ENCODE assay signal across 9 cellular contexts in genomic region chr17:1000597-1001490, GRCh38. TPM values are rescaled to one million over a fixed set of nuclear protein-coding genes. Genes with fewer than 3 reads are reported as not detected.
DNase-seq lines count a peak whose midpoint lies in the region; ATAC-seq and TF ChIP-seq lines count a peak whose summit lies in the region.
"Had no signal": no experiment of that assay in that cellular context is flagged by ENCODE, and none has a peak within 500 bp of the region (broad histone marks: within the 10 kb centered on the region; RNA-seq: fewer than 3 reads in every experiment).

No MANE protein-coding gene starts in this region.

- peak overlapping the region; percentile 87 for H3K27ac ChIP-seq in psoas muscle

- no peaks in the 10 kb centered on the region for H3K9me3 Mint-ChIP-seq in activated CD4-positive, alpha-beta memory T cell treated with anti-CD3 and anti-CD28 coated beads for 36 hours
- peaks cover 27% of the 10 kb centered on the region for H3K9me3 Mint-ChIP-seq in glutamatergic neuron (ENCODE audit: unreplicated experiment)

- no peak overlapping the region for H3K4me3 Mint-ChIP-seq in activated CD4-positive, alpha-beta memory T cell treated with anti-CD3 and anti-CD28 coated beads for 36 hours
- peak overlapping the region; percentile 25 for H3K4me3 Mint-ChIP-seq in glutamatergic neuron (ENCODE audit: unreplicated experiment)

- peaks cover 2 to 55% of the 10 kb centered on the region in 2 donors for H3K36me3 ChIP-seq in psoas muscle (ENCODE audit: insufficient read depth in 1 of 2, low read depth in 1 of 2)

- H3K4me1 Mint-ChIP-seq in activated CD4-positive, alpha-beta memory T cell treated with anti-CD3 and anti-CD28 coated beads for 36 hours (ENCODE audit: low read depth) = peaks cover 27% of the 10 kb centered on the region
- H3K4me1 Mint-ChIP-seq in glutamatergic neuron (ENCODE audit: low read depth, unreplicated experiment) = peaks cover 45% of the 10 kb centered on the region

- CTCF ChIA-PET in activated CD4-positive, alpha-beta memory T cell treated with anti-CD3 and anti-CD28 coated beads for 36 hours (lab: Charles Lee) = interaction anchor here (0.6 to 3.0 kb wide), 8 partner anchors 20 to 670 kb away, joined by 3 to 14 read pairs (median 4); no protein-coding TSS in a partner anchor

- no peaks in the 10 kb centered on the region for H3K27me3 Mint-ChIP-seq in activated CD4-positive, alpha-beta memory T cell treated with anti-CD3 and anti-CD28 coated beads for 36 hours
- peaks cover 9% of the 10 kb centered on the region for H3K27me3 Mint-ChIP-seq in glutamatergic neuron (ENCODE audit: unreplicated experiment)

- DNase-seq in GM04504 (ENCODE audit: low read depth) (peak; percentile 62), glutamatergic neuron (no peak), psoas muscle (peak in 1 of 2 donors; percentile 77), ecto neural progenitor cell (ENCODE audit: low spot score) (no peak), COR-L47 (lab: John Stamatoyannopoulos, UW) (no peak), medulla oblongata (ENCODE audit: extremely low spot score) (no peak), AG20443 (ENCODE audit: low spot score) (no peak)
- no peak for DNase-seq in activated CD4-positive, alpha-beta memory T cell treated with anti-CD3 and anti-CD28 coated beads for 36 hours
- DNase-seq: activated CD4-positive, alpha-beta T cell treated with anti-CD3 and anti-CD28 coated beads, Interleukin-2, amount 50 U/mL, for 4 hours had no signal

- H3K27me3 ChIP-seq in psoas muscle (ENCODE audit: insufficient read depth in 3 of 3, low read length in 2 of 3) = no peaks in the 10 kb centered on the region

- 20 to 26% (median 23%) methylated on average over 15 of the region's 15 CpGs for WGBS in psoas muscle, 3 donors

- H3K36me3 Mint-ChIP-seq in activated CD4-positive, alpha-beta memory T cell treated with anti-CD3 and anti-CD28 coated beads for 36 hours = peaks cover 25% of the 10 kb centered on the region
- H3K36me3 Mint-ChIP-seq in glutamatergic neuron (ENCODE audit: unreplicated experiment) = no peaks in the 10 kb centered on the region

- intact Hi-C loops in activated CD4-positive, alpha-beta memory T cell treated with anti-CD3 and anti-CD28 coated beads for 36 hours (cut with micrococcal nuclease) = no loop called here
- intact Hi-C loops in psoas muscle (cut with DNase I) = loop anchor here in 1 of 2 donors (10.0 kb wide), 1 partner anchor 54 kb away; no protein-coding TSS in a partner anchor

- peak; percentile 33 to 57 (median 50) for ATAC-seq in psoas muscle

- no peaks in the 10 kb centered on the region for H3K9me3 ChIP-seq in psoas muscle

- peaks cover 85% of the 10 kb centered on the region for H3K4me1 ChIP-seq in psoas muscle

- peak overlapping the region; percentile 38 for H3K27ac Mint-ChIP-seq in activated CD4-positive, alpha-beta memory T cell treated with anti-CD3 and anti-CD28 coated beads for 36 hours
- peak overlapping the region; percentile 94 for H3K27ac Mint-ChIP-seq in glutamatergic neuron (ENCODE audit: unreplicated experiment)

- H3K4me3 ChIP-seq in psoas muscle = peak overlapping the region; percentile 12

- TF ChIP-seq CTCF in glutamatergic neuron (IDR thresholded peaks at IDR 0.05; ENCODE audit: partially characterized antibody, unreplicated experiment) (no peak), psoas muscle (IDR thresholded peaks at IDR 0.05) (no peak)

- POLR2A ChIA-PET in activated CD4-positive, alpha-beta memory T cell treated with anti-CD3 and anti-CD28 coated beads for 36 hours (lab: Charles Lee) = no interaction called here

RNA-seq across cellular contexts. Expression of gene TIMM22, which starts 3.9 kb away (rescaled TPM):
- total RNA-seq in activated CD4-positive, alpha-beta memory T cell treated with anti-CD3 and anti-CD28 coated beads for 36 hours = 1 to 10 TPM; 8.0 to 9.6 TPM
- total RNA-seq in glutamatergic neuron (ENCODE audit: unreplicated experiment) (22.0 TPM), psoas muscle (10 to 100 TPM in 3 of 4 donors, 1 to 10 TPM in 1; 8.0 to 18.0 (median 12.4) TPM)
- polyA plus RNA-seq in psoas muscle = 10 to 100 TPM; 14.9 to 27.2 (median 21.6) TPM

RNA-seq across cellular contexts. Expression of gene NXN, which starts 21.3 kb away (rescaled TPM):
- under 1 TPM; 0.31 to 0.33 TPM for total RNA-seq in activated CD4-positive, alpha-beta memory T cell treated with anti-CD3 and anti-CD28 coated beads for 36 hours
- total RNA-seq in glutamatergic neuron (ENCODE audit: unreplicated experiment) (177 TPM), psoas muscle (10 to 100 TPM; 72.8 to 79.4 (median 74.1) TPM)
- 10 to 100 TPM; 33.4 to 92.5 (median 52.2) TPM for polyA plus RNA-seq in psoas muscle

Comparison
In these comparisons a context has a peak if more than half of its experiments do, and no peak if none do; other contexts are left out.
1. RNA of gene NXN, which starts 21.3 kb away (total RNA-seq): 177 TPM in glutamatergic neuron (single experiment) and 72.8 to 79.4 TPM in psoas muscle; 0.31 to 0.33 TPM in activated CD4-positive, alpha-beta memory T cell treated with anti-CD3 and anti-CD28 coated beads for 36 hours; every median in the first group is over 10 times any median in the second.